Comparison of ENCODE assay signal across 1 cellular context in the genomic region with DNA sequence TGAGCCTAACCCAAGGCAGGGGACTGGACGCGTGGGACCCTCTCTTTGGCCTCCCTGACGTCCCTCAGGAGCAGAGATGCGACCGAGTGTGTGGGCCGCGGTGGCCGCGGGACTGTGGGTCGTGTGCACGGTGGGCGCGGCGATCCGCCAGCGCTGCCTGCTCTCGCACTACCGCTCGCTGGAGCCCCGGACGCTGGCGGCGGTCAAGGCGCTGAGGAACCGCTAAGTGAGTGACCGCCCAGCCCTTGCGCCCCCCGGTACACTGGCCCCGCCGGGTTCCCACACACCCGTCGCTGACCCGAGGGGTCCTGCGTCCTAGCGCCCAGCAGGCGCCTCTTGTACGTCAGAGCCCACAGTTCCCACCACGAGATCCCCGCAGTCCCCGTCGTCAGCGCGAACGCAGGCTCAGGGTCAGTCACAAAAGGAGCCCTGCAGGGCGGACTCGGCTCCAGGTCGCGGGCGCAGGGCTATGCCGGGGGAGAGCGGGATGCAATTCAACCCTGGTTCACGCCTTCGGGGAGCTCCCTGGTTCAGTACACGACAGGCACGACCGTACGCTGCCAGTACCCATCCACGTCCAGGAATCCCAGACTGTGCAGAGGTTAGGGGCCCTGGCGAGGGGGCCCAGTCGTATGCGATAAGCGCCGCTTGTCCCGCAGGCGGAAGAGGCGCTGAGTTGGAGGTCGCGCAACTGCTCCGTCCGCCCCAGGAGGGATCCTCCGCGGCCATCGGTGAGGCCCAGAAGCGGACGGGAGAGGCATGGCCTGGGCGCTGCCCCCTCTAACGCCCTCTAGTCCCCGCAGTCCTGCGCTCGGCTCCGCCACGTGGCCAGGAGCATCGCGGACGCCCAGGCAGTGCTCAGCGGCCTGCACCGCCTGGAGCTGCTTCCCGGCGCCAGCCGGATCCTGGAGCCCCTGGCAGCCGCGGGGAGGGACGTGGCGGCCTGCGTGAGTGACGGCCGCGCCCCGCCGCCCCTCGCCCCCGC.
TF ChIP-seq lines count a peak whose summit lies in the region.

No MANE protein-coding gene starts in this region.

TF ChIP-seq in HepG2, 621 proteins besides CTCF, POLR2A, EP300 and RAD21:
- TF ChIP-seq, protein P1, sequence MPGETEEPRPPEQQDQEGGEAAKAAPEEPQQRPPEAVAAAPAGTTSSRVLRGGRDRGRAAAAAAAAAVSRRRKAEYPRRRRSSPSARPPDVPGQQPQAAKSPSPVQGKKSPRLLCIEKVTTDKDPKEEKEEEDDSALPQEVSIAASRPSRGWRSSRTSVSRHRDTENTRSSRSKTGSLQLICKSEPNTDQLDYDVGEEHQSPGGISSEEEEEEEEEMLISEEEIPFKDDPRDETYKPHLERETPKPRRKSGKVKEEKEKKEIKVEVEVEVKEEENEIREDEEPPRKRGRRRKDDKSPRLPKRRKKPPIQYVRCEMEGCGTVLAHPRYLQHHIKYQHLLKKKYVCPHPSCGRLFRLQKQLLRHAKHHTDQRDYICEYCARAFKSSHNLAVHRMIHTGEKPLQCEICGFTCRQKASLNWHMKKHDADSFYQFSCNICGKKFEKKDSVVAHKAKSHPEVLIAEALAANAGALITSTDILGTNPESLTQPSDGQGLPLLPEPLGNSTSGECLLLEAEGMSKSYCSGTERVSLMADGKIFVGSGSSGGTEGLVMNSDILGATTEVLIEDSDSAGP (CRISPR knock-in tag; IDR thresholded peaks at IDR 0.05; ENCODE audit: borderline replicate concordance) = 0 out of 2 replicates have a peak, but pooled peaks have one; percentile 17
- TF ChIP-seq, protein P2, sequence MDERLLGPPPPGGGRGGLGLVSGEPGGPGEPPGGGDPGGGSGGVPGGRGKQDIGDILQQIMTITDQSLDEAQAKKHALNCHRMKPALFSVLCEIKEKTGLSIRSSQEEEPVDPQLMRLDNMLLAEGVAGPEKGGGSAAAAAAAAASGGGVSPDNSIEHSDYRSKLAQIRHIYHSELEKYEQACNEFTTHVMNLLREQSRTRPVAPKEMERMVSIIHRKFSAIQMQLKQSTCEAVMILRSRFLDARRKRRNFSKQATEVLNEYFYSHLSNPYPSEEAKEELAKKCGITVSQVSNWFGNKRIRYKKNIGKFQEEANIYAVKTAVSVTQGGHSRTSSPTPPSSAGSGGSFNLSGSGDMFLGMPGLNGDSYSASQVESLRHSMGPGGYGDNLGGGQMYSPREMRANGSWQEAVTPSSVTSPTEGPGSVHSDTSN (CRISPR knock-in tag; IDR thresholded peaks at IDR 0.05) = no peak
- no peak for TF ChIP-seq PCBP1 (IDR thresholded peaks at IDR 0.05; ENCODE audit: borderline replicate concordance, low read depth, low read length)
- TF ChIP-seq, protein P3, sequence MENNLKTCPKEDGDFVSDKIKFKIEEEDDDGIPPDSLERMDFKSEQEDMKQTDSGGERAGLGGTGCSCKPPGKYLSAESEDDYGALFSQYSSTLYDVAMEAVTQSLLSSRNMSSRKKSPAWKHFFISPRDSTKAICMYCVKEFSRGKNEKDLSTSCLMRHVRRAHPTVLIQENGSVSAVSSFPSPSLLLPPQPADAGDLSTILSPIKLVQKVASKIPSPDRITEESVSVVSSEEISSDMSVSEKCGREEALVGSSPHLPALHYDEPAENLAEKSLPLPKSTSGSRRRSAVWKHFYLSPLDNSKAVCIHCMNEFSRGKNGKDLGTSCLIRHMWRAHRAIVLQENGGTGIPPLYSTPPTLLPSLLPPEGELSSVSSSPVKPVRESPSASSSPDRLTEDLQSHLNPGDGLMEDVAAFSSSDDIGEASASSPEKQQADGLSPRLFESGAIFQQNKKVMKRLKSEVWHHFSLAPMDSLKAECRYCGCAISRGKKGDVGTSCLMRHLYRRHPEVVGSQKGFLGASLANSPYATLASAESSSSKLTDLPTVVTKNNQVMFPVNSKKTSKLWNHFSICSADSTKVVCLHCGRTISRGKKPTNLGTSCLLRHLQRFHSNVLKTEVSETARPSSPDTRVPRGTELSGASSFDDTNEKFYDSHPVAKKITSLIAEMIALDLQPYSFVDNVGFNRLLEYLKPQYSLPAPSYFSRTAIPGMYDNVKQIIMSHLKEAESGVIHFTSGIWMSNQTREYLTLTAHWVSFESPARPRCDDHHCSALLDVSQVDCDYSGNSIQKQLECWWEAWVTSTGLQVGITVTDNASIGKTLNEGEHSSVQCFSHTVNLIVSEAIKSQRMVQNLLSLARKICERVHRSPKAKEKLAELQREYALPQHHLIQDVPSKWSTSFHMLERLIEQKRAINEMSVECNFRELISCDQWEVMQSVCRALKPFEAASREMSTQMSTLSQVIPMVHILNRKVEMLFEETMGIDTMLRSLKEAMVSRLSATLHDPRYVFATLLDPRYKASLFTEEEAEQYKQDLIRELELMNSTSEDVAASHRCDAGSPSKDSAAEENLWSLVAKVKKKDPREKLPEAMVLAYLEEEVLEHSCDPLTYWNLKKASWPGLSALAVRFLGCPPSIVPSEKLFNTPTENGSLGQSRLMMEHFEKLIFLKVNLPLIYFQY (CRISPR knock-in tag; IDR thresholded peaks at IDR 0.05; ENCODE audit: borderline replicate concordance) = no peak
- no peak for TF ChIP-seq ADNP (CRISPR knock-in tag; IDR thresholded peaks at IDR 0.05)
- no peak for TF ChIP-seq LCORL (IDR thresholded peaks at IDR 0.05)
- TF ChIP-seq LCORL (CRISPR knock-in tag; IDR thresholded peaks at IDR 0.05) = no peak
- TF ChIP-seq, protein P4, sequence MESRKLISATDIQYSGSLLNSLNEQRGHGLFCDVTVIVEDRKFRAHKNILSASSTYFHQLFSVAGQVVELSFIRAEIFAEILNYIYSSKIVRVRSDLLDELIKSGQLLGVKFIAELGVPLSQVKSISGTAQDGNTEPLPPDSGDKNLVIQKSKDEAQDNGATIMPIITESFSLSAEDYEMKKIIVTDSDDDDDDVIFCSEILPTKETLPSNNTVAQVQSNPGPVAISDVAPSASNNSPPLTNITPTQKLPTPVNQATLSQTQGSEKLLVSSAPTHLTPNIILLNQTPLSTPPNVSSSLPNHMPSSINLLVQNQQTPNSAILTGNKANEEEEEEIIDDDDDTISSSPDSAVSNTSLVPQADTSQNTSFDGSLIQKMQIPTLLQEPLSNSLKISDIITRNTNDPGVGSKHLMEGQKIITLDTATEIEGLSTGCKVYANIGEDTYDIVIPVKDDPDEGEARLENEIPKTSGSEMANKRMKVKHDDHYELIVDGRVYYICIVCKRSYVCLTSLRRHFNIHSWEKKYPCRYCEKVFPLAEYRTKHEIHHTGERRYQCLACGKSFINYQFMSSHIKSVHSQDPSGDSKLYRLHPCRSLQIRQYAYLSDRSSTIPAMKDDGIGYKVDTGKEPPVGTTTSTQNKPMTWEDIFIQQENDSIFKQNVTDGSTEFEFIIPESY (CRISPR knock-in tag; IDR thresholded peaks at IDR 0.05) = peak; percentile 23; the same call in 1 of the 2 replicates
